21 cellular contexts compared by ENCODE assay signal in genomic region chr10:60390224-60390626, GRCh38. TPM values are rescaled to one million over a fixed set of nuclear protein-coding genes. Genes with fewer than 3 reads are reported as not detected.
DNase-seq lines count a peak whose midpoint lies in the region; FAIRE-seq and TF ChIP-seq lines count a peak whose summit lies in the region.
"Had no signal": no experiment of that assay in that cellular context is flagged by ENCODE, and none has a peak within 500 bp of the region (broad histone marks: within the 10 kb centered on the region; RNA-seq: fewer than 3 reads in every experiment).

No MANE protein-coding gene starts in this region.

- peaks cover 22% of the 10 kb centered on the region for H3K4me1 Mint-ChIP-seq in nephron

- no peaks in the 10 kb centered on the region for H4K20me1 ChIP-seq in SK-N-SH (ENCODE audit: insufficient read depth)

- no peak for FAIRE-seq in D721Med (lab: Jason Lieb, UNC)
- FAIRE-seq: GM12878 had no signal

- TF ChIP-seq EP300 in SK-N-SH (IDR thresholded peaks at IDR 0.05; ENCODE audit: borderline replicate concordance in 1 of 2, low read depth in 1 of 2, low read length in 1 of 2) = no peak

- no peaks in the 10 kb centered on the region for H3K27me3 Mint-ChIP-seq in nephron (ENCODE audit: low read depth)
- H3K27me3 Mint-ChIP-seq: activated naive CD8-positive, alpha-beta T cell; CD4-positive, alpha-beta T cell; naive thymus-derived CD4-positive, alpha-beta T cell had no signal

- no peaks in the 10 kb centered on the region for H3K9me3 Mint-ChIP-seq in nephron
- H3K9me3 Mint-ChIP-seq: activated T-cell treated with anti-CD3 and anti-CD28 coated beads, Interleukin-2, amount 50 U/mL, for 4 hours; CD4-positive, alpha-beta T cell; naive thymus-derived CD4-positive, alpha-beta T cell had no signal

- H3K79me2 ChIP-seq in SK-N-SH (ENCODE audit: insufficient read depth) = no peaks in the 10 kb centered on the region

- H3K27me3 ChIP-seq in SK-N-SH (ENCODE audit: insufficient read depth) (no peaks in the 10 kb centered on the region), dorsolateral prefrontal cortex (no peaks in the 10 kb centered on the region)
- H3K27me3 ChIP-seq: gastroesophageal sphincter, vagina had no signal

- no peaks in the 10 kb centered on the region for H3K9me2 ChIP-seq in SK-N-SH

- TF ChIP-seq RAD21 in SK-N-SH (IDR thresholded peaks at IDR 0.05; ENCODE audit: low read length) = no peak

- peaks cover 8 to 25% of the 10 kb centered on the region in 2 experiments; a peak in 3 of 4 replicates for H3K4me1 ChIP-seq in SK-N-SH (ENCODE audit: control insufficient read depth in 1 of 2, insufficient read depth in 2 of 2, low read depth in 1 of 2, low read length in 1 of 2)

- no peaks in the 10 kb centered on the region for H3K9me3 ChIP-seq in SK-N-SH
- H3K9me3 ChIP-seq: gastroesophageal sphincter, vagina had no signal

- H3F3A ChIP-seq in SK-N-SH (replicated peaks; ENCODE audit: insufficient read depth) = peaks cover 2% of the 10 kb centered on the region

- no peak overlapping the region for H2AFZ ChIP-seq in SK-N-SH (ENCODE audit: low read depth)

- no peaks in the 10 kb centered on the region for H3K36me3 ChIP-seq in SK-N-SH (replicated peaks in 1 of 2; ENCODE audit: control insufficient read depth in 1 of 2, insufficient read depth in 2 of 2, low read length in 1 of 2)
- H3K36me3 ChIP-seq: gastroesophageal sphincter, vagina had no signal

- CTCF ChIA-PET in SK-N-SH (lab: Yijun Ruan, JAX) = no interaction called here
- CTCF ChIA-PET in HEK293T (lab: Yijun Ruan, JAX) = no interaction called here

- H3K27ac ChIP-seq in SK-N-SH (ENCODE audit: low read depth in 2 of 2, low read length in 1 of 2) (no peak overlapping the region), dorsolateral prefrontal cortex (peak overlapping the region; percentile 13 to 97 (median 91))
- H3K27ac ChIP-seq: gastroesophageal sphincter, vagina had no signal

- POLR2A ChIA-PET in SK-N-SH (lab: Yijun Ruan, JAX) = no interaction called here
- POLR2A ChIA-PET in HEK293T (lab: Yijun Ruan, JAX) = no interaction called here

- WGBS in SK-N-SH (ENCODE audit: low lambda C conversion rate) = 66% methylated on average over 3 of the region's 3 CpGs

- H3K27ac Mint-ChIP-seq in nephron = peak overlapping the region in 2 of 3 experiments; percentile 40 to 68
- H3K27ac Mint-ChIP-seq: activated naive CD8-positive, alpha-beta T cell; CD4-positive, alpha-beta T cell had no signal

- no peak overlapping the region for H3K9ac ChIP-seq in SK-N-SH

- TF ChIP-seq CTCF in SK-N-SH (IDR thresholded peaks at IDR 0.05) (no peak), dorsolateral prefrontal cortex (IDR thresholded peaks at IDR 0.05 in 54 of 56, conservative IDR thresholded peaks at IDR 0.05 in 2 of 56; ENCODE audit: low read depth in 1 of 56, partially characterized antibody in 56 of 56) (no peak), nephron (IDR thresholded peaks at IDR 0.05; ENCODE audit: unreplicated experiment in 3 of 3) (no peak), D721Med (IDR thresholded peaks at IDR 0.05; ENCODE audit: insufficient read depth, missing control alignments) (no peak)

- H3K4me3 ChIP-seq in SK-N-SH (ENCODE audit: low read depth in 2 of 2, low read length in 1 of 2) (no peak overlapping the region), dorsolateral prefrontal cortex (peak overlapping the region; percentile 38 to 83 (median 64))
- H3K4me3 ChIP-seq: gastroesophageal sphincter, GM12878, vagina had no signal

- H3K4me2 ChIP-seq in SK-N-SH = no peak overlapping the region

- DNase-seq in EL (peak; percentile 36), SK-N-SH (no peak), dorsolateral prefrontal cortex (peak in 1 of 10 donors; percentile 62), HEK293T (ENCODE audit: extremely low spot score) (no peak), D721Med (ENCODE audit: insufficient read length, low spot score) (no peak), NOMO-1 treated with DMSO at 0.1 percent for 48 hours (lab: John Stamatoyannopoulos, UW; ENCODE audit: unreplicated experiment) (no peak)
- DNase-seq in stimulated activated CD4-positive, alpha-beta T cell treated with anti-CD3 and anti-CD28 coated beads, Interleukin-4, amount 100 ng/mL, for 1 hour = no peak
- DNase-seq: ACHN; activated CD4-positive, alpha-beta T cell treated with anti-CD3 and anti-CD28 coated beads, Interleukin-2, amount 50 U/mL, for 48 hours; activated T-cell treated with anti-CD3 and anti-CD28 coated beads, Interleukin-2, amount 50 U/mL, for 4 hours; CD4-positive, alpha-beta T cell; central memory CD4-positive, alpha-beta T cell; naive thymus-derived CD4-positive, alpha-beta T cell; NCI-H187 treated with DMSO at 0.1 percent for 48 hours; NCI-H526; stimulated activated CD4-positive, alpha-beta T cell treated with anti-CD3 and anti-CD28 coated beads, Interleukin-15, amount 100 ng/mL, for 24 hours had no signal

- peak overlapping the region in 1 of 3 experiments; percentile 78 for H3K4me3 Mint-ChIP-seq in nephron
- H3K4me3 Mint-ChIP-seq: activated naive CD8-positive, alpha-beta T cell; activated T-cell treated with anti-CD3 and anti-CD28 coated beads, Interleukin-2, amount 50 U/mL, for 4 hours; CD4-positive, alpha-beta T cell; naive thymus-derived CD4-positive, alpha-beta T cell had no signal

- intact Hi-C loops in dorsolateral prefrontal cortex (cut with DNase I) = loop anchor here in 1 of 2 donors (5.0 kb wide), 2 partner anchors 38 to 42 kb away; no protein-coding TSS in a partner anchor

- no peaks in the 10 kb centered on the region for H3K36me3 Mint-ChIP-seq in nephron (ENCODE audit: low read depth)
- H3K36me3 Mint-ChIP-seq: activated naive CD8-positive, alpha-beta T cell had no signal

TF ChIP-seq in SK-N-SH, 30 proteins besides CTCF, POLR2A, EP300 and RAD21:
- TF ChIP-seq MEF2A (IDR thresholded peaks at IDR 0.05; ENCODE audit: borderline replicate concordance, low read depth) = no peak
- peak; percentile 21; the same call in 1 of the 2 replicates for TF ChIP-seq JUND (IDR thresholded peaks at IDR 0.05)

TF ChIP-seq in HEK293T, 16 proteins besides CTCF, POLR2A, EP300 and RAD21:
- TF ChIP-seq FOXA1 (IDR thresholded peaks at IDR 0.05) = no peak
- no peak for TF ChIP-seq CTBP1 (IDR thresholded peaks at IDR 0.05; ENCODE audit: borderline replicate concordance)
- no peak for TF ChIP-seq SP1 (IDR thresholded peaks at IDR 0.05)
- TF ChIP-seq LEF1 (IDR thresholded peaks at IDR 0.05; ENCODE audit: borderline replicate concordance) = no peak
- no peak for TF ChIP-seq BHLHE40 (IDR thresholded peaks at IDR 0.05; ENCODE audit: borderline replicate concordance)
- no peak for TF ChIP-seq PKNOX1 (IDR thresholded peaks at IDR 0.05)
- TF ChIP-seq TARDBP (IDR thresholded peaks at IDR 0.05) = no peak
- TF ChIP-seq FOXK2 (IDR thresholded peaks at IDR 0.05) = no peak
- TF ChIP-seq ELF4 (IDR thresholded peaks at IDR 0.05) = no peak
- no peak for TF ChIP-seq SUZ12 (IDR thresholded peaks at IDR 0.05)
- no peak for TF ChIP-seq NFRKB (IDR thresholded peaks at IDR 0.05)
- no peak for TF ChIP-seq ARNT (IDR thresholded peaks at IDR 0.05)
- TF ChIP-seq HDGF (IDR thresholded peaks at IDR 0.05; ENCODE audit: borderline replicate concordance) = no peak
- TF ChIP-seq FOXM1 (IDR thresholded peaks at IDR 0.05; ENCODE audit: borderline replicate concordance) = no peak
- TF ChIP-seq ZNF384 (IDR thresholded peaks at IDR 0.05) = no peak
- TF ChIP-seq L3MBTL2 (conservative IDR thresholded peaks at IDR 0.05) = no peak

RNA-seq across cellular contexts. Expression of gene ANK3, which starts 0.6 kb away (rescaled TPM):
- 10.0 and 13.9 TPM in 2 replicates for polyA plus RNA-seq in SK-N-SH (2012; rRNA removed)
- 11.8 and 14.5 TPM in 2 replicates for polyA plus RNA-seq in SK-N-SH (2012; cell fraction: cytosol; rRNA removed)
- 8.9 and 16.1 TPM in 2 replicates for polyA plus RNA-seq in SK-N-SH (2012; cell fraction: nucleus; rRNA removed)
- 100 to 1,000 TPM; 181 to 667 (median 439) TPM for total RNA-seq in dorsolateral prefrontal cortex

Comparison
In these comparisons a context has a peak if more than half of its experiments do, and no peak if none do; other contexts are left out.
1. H3K27ac ChIP-seq: peak in dorsolateral prefrontal cortex (59 of 59); none in SK-N-SH (0 of 2).
2. H3K4me3 ChIP-seq: peak in dorsolateral prefrontal cortex (59 of 59); none in SK-N-SH (0 of 2).